Comparison of ENCODE assay signal across 13 cellular contexts in genomic region chr3:126110431-126111125, GRCh38.
"Had no signal": no experiment of that assay in that cellular context is flagged by ENCODE, and none has a peak within 500 bp of the region (broad histone marks: within the 10 kb centered on the region; RNA-seq: fewer than 3 reads in every experiment).

No MANE protein-coding gene starts in this region.

- DNase-seq: activated CD4-positive, CD25-positive, alpha-beta regulatory T cell treated with anti-CD3 and anti-CD28 coated beads, Interleukin-2, amount 50 U/mL, for 72 hours; esophagus squamous epithelium; hypothalamus; mesendoderm; retina; stimulated activated CD4-positive, alpha-beta T cell treated with anti-CD3 and anti-CD28 coated beads, Interleukin-4, amount 100 ng/mL, for 4 hours; stimulated activated CD8-positive, alpha-beta memory T cell treated with anti-CD3 and anti-CD28 coated beads, Interleukin-4, amount 100 ng/mL, for 48 hours; stimulated activated naive CD4-positive, alpha-beta T cell treated with Interleukin-2 at 50 U/mL for 16 hours had no signal

- ATAC-seq: activated naive CD4-positive, alpha-beta T cell treated with anti-CD3 and anti-CD28 coated beads, Interleukin-2, amount 50 U/mL, for 72 hours; T-cell had no signal

- H3K27ac Mint-ChIP-seq: T-cell had no signal

- H3K27ac ChIP-seq: cardiac muscle cell, esophagus squamous epithelium, parathyroid adenoma had no signal

- H3K9me3 Mint-ChIP-seq: activated naive CD4-positive, alpha-beta T cell treated with anti-CD3 and anti-CD28 coated beads, Interleukin-2, amount 50 U/mL, for 72 hours; T-cell had no signal

- H3K4me3 Mint-ChIP-seq: T-cell had no signal

- H3K79me2 ChIP-seq: parathyroid adenoma had no signal

- H3K27me3 Mint-ChIP-seq: T-cell had no signal

- H3K9me3 ChIP-seq: esophagus squamous epithelium, SK-N-SH had no signal

- H3K9ac ChIP-seq: parathyroid adenoma, SK-N-SH had no signal

- H3K36me3 ChIP-seq: cardiac muscle cell, esophagus squamous epithelium had no signal

- H3K4me1 ChIP-seq: esophagus squamous epithelium, parathyroid adenoma had no signal

- H2AFZ ChIP-seq: parathyroid adenoma had no signal

- H3K27me3 ChIP-seq: cardiac muscle cell, esophagus squamous epithelium had no signal

- H3K4me1 Mint-ChIP-seq: T-cell had no signal

- H3K4me3 ChIP-seq: cardiac muscle cell, esophagus squamous epithelium had no signal

- H3K36me3 Mint-ChIP-seq: activated naive CD4-positive, alpha-beta T cell treated with anti-CD3 and anti-CD28 coated beads, Interleukin-2, amount 50 U/mL, for 72 hours; T-cell had no signal

- H3K4me2 ChIP-seq: SK-N-SH had no signal
